Comparison of ENCODE assay signal across 27 cellular contexts in genomic region chr4:40466789-40467188, GRCh38.
"Had no signal": no experiment of that assay in that cellular context is flagged by ENCODE, and none has a peak within 500 bp of the region (broad histone marks: within the 10 kb centered on the region; RNA-seq: fewer than 3 reads in every experiment).

No MANE protein-coding gene starts in this region.

- H3K4me1 ChIP-seq: adrenal gland, ascending aorta, heart right ventricle, neural progenitor cell, SJSA1, suprapubic skin had no signal

- H3K36me3 ChIP-seq: ascending aorta, brain microvascular endothelial cell, neural progenitor cell, SJSA1 had no signal

- H3K4me3 Mint-ChIP-seq: activated B cell treated with CpG ODN at 0.5 μM for 24 hours; dendritic cell treated with granulocyte-macrophage colony-stimulating factor and Interleukin-4, amounts not matched to agents 40 ng/mL and 50 ng/mL, for 4 days; neural progenitor cell; stimulated activated naive CD8-positive, alpha-beta T cell treated with anti-CD3 and anti-CD28 coated beads, Interleukin-15, Interleukin-2, amounts not matched to agents 100 ng/mL and 50 ng/mL, for 24 hours had no signal

- H3K9me3 Mint-ChIP-seq: activated B cell treated with CpG ODN at 0.5 μM for 24 hours; dendritic cell treated with granulocyte-macrophage colony-stimulating factor and Interleukin-4, amounts not matched to agents 40 ng/mL and 50 ng/mL, for 4 days; neural progenitor cell; stimulated activated naive CD8-positive, alpha-beta T cell treated with anti-CD3 and anti-CD28 coated beads, Interleukin-15, Interleukin-2, amounts not matched to agents 100 ng/mL and 50 ng/mL, for 24 hours had no signal

- H3K27me3 ChIP-seq: adrenal gland, ascending aorta, brain microvascular endothelial cell, neural progenitor cell, SJSA1, suprapubic skin, transverse colon had no signal

- DNase-seq: activated B cell treated with CpG ODN at 0.5 μM for 24 hours; activated CD4-positive, alpha-beta T cell treated with anti-CD3 and anti-CD28 coated beads for 4 hours; activated CD8-positive, alpha-beta memory T cell treated with anti-CD3 and anti-CD28 coated beads, Interleukin-2, amount 50 U/mL, for 48 hours; activated effector memory CD4-positive, alpha-beta T cell treated with Interleukin-2 at 50 U/mL for 16 hours; activated naive CD4-positive, alpha-beta T cell treated with anti-CD3 and anti-CD28 coated beads, Interleukin-2, amount 50 U/mL, for 16 hours; adrenal gland; brain microvascular endothelial cell; caudate nucleus; effector CD8-positive, alpha-beta T cell; erythroblast; foreskin fibroblast; heart right ventricle; kidney; lower lobe of right lung; naive thymus-derived CD8-positive, alpha-beta T cell; posterior cingulate gyrus; stimulated activated CD4-positive, alpha-beta T cell treated with anti-CD3 and anti-CD28 coated beads, Interleukin-4, amount 100 ng/mL, for 1 hour; T-helper 9 cell; transverse colon had no signal

- H3K36me3 Mint-ChIP-seq: naive thymus-derived CD8-positive, alpha-beta T cell; neural progenitor cell had no signal

- H3K27me3 Mint-ChIP-seq: activated B cell treated with CpG ODN at 0.5 μM for 24 hours; dendritic cell treated with granulocyte-macrophage colony-stimulating factor and Interleukin-4, amounts not matched to agents 40 ng/mL and 50 ng/mL, for 4 days; naive thymus-derived CD8-positive, alpha-beta T cell; stimulated activated naive CD8-positive, alpha-beta T cell treated with anti-CD3 and anti-CD28 coated beads, Interleukin-15, Interleukin-2, amounts not matched to agents 100 ng/mL and 50 ng/mL, for 24 hours had no signal

- H3K4me3 ChIP-seq: adrenal gland, ascending aorta, heart right ventricle, lower lobe of right lung, neural progenitor cell, SJSA1, suprapubic skin, transverse colon had no signal

- H3K9me3 ChIP-seq: adrenal gland, ascending aorta, heart right ventricle, lower lobe of right lung, SJSA1, suprapubic skin, transverse colon had no signal

- H3K27ac ChIP-seq: adrenal gland, ascending aorta, brain microvascular endothelial cell, heart right ventricle, lower lobe of right lung, neural progenitor cell, SJSA1, suprapubic skin, transverse colon had no signal

- H3K4me1 Mint-ChIP-seq: naive thymus-derived CD8-positive, alpha-beta T cell had no signal

- ATAC-seq: heart right ventricle; left lobe of liver; lower lobe of right lung; naive thymus-derived CD8-positive, alpha-beta T cell; sciatic nerve had no signal

- H3K27ac Mint-ChIP-seq: activated B cell treated with CpG ODN at 0.5 μM for 24 hours; dendritic cell treated with granulocyte-macrophage colony-stimulating factor and Interleukin-4, amounts not matched to agents 40 ng/mL and 50 ng/mL, for 4 days; naive thymus-derived CD8-positive, alpha-beta T cell; neural progenitor cell; stimulated activated naive CD8-positive, alpha-beta T cell treated with anti-CD3 and anti-CD28 coated beads, Interleukin-15, Interleukin-2, amounts not matched to agents 100 ng/mL and 50 ng/mL, for 24 hours had no signal
